16 cellular contexts compared by ENCODE assay signal in the genomic region with DNA sequence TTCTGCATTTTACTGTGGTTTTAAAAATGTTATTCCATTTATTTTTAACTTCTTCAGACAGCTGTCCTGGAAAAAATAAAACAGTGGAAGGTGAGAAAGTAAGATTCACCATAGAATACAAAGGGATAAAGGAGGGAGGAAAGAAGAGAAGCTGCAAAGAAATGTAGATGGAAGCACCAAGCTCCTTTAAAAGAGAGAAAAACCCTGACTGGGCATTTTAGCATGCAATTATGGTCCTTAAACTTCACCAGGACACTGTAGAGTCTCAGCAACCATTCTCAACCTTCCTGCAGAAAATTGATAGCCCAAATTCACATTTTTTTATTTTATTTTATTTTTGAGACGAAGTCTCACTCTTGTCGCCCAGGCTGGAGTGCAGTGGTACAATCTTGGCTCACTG. TPM values are rescaled to one million over a fixed set of nuclear protein-coding genes. Genes with fewer than 3 reads are reported as not detected.
A peak's percentile ranks its signal among the peaks of the same experiment; 100 is the strongest.
DNase-seq lines count a peak whose midpoint lies in the region; ATAC-seq and TF ChIP-seq lines count a peak whose summit lies in the region.
"Had no signal": no experiment of that assay in that cellular context is flagged by ENCODE, and none has a peak within 500 bp of the region (broad histone marks: within the 10 kb centered on the region; RNA-seq: fewer than 3 reads in every experiment).

No MANE protein-coding gene starts in this region.

- CTCF ChIA-PET in HEK293T (lab: Yijun Ruan, JAX): no interaction called here

- no peaks in the 10 kb centered on the region for H3K9me3 Mint-ChIP-seq in T-helper 1 cell treated with Interleukin-12 subunit alpha and Interleukin-12 subunit beta and Interleukin-4 antibody, amounts not matched to agents 30 μg/mL and 1 μg/mL, for 36 hours
- no peaks in the 10 kb centered on the region for H3K9me3 Mint-ChIP-seq in activated T-cell treated with anti-CD3 and anti-CD28 coated beads, Interleukin-2, amount 50 U/mL, for 72 hours
- H3K9me3 Mint-ChIP-seq in activated naive CD8-positive, alpha-beta T cell treated with anti-CD3 and anti-CD28 coated beads for 36 hours: no peaks in the 10 kb centered on the region
- no peaks in the 10 kb centered on the region for H3K9me3 Mint-ChIP-seq in stimulated activated memory B cell treated with anti-CD40 and anti-IgM and Interleukin-4, amounts not matched to agents 10 μg/mL and 1 μg/mL and 100 μg/mL, for 72 hours

- ATAC-seq in activated T-cell treated with anti-CD3 and anti-CD28 coated beads, Interleukin-2, amount 50 U/mL, for 72 hours (replicated peaks in 1 of 2): no peak
- no peak for ATAC-seq in stimulated activated memory B cell treated with anti-CD40 and anti-IgM and Interleukin-4, amounts not matched to agents 10 μg/mL and 1 μg/mL and 100 μg/mL, for 72 hours

- no peak for DNase-seq in T-helper 1 cell
- DNase-seq in activated T-cell treated with anti-CD3 and anti-CD28 coated beads, Interleukin-2, amount 50 U/mL, for 72 hours: no peak
- no peak for DNase-seq in activated T-cell treated with anti-CD3 and anti-CD28 coated beads for 4 hours
- DNase-seq in activated naive CD8-positive, alpha-beta T cell treated with anti-CD3 and anti-CD28 coated beads for 36 hours: no peak
- no peak for DNase-seq in HEK293T (ENCODE audit: extremely low spot score)
- DNase-seq in NCI-H2107 treated with DMSO at 0.1 percent for 48 hours (lab: John Stamatoyannopoulos, UW; ENCODE audit: unreplicated experiment): no peak
- DNase-seq: BE2C, COR-L47, GOT3, NCI-H1048, NCI-H1436 treated with DMSO at 0.1 percent for 48 hours, NCI-H2029 treated with DMSO at 0.1 percent for 48 hours, NCI-H774, RPMI8226 had no signal

- peaks cover 28% of the 10 kb centered on the region for H3K4me1 Mint-ChIP-seq in T-helper 1 cell treated with Interleukin-12 subunit alpha and Interleukin-12 subunit beta and Interleukin-4 antibody, amounts not matched to agents 30 μg/mL and 1 μg/mL, for 36 hours (ENCODE audit: low read depth)
- H3K4me1 Mint-ChIP-seq in activated T-cell treated with anti-CD3 and anti-CD28 coated beads, Interleukin-2, amount 50 U/mL, for 72 hours (ENCODE audit: low read depth): peaks cover 68% of the 10 kb centered on the region
- peaks cover 56% of the 10 kb centered on the region for H3K4me1 Mint-ChIP-seq in activated naive CD8-positive, alpha-beta T cell treated with anti-CD3 and anti-CD28 coated beads for 36 hours
- H3K4me1 Mint-ChIP-seq in stimulated activated memory B cell treated with anti-CD40 and anti-IgM and Interleukin-4, amounts not matched to agents 10 μg/mL and 1 μg/mL and 100 μg/mL, for 72 hours: peaks cover 40% of the 10 kb centered on the region

- H3K27me3 Mint-ChIP-seq in T-helper 1 cell treated with Interleukin-12 subunit alpha and Interleukin-12 subunit beta and Interleukin-4 antibody, amounts not matched to agents 30 μg/mL and 1 μg/mL, for 36 hours (ENCODE audit: low read depth): no peaks in the 10 kb centered on the region
- no peaks in the 10 kb centered on the region for H3K27me3 Mint-ChIP-seq in activated T-cell treated with anti-CD3 and anti-CD28 coated beads, Interleukin-2, amount 50 U/mL, for 72 hours (ENCODE audit: low read depth)
- H3K27me3 Mint-ChIP-seq in activated naive CD8-positive, alpha-beta T cell treated with anti-CD3 and anti-CD28 coated beads for 36 hours: no peaks in the 10 kb centered on the region
- no peaks in the 10 kb centered on the region for H3K27me3 Mint-ChIP-seq in stimulated activated memory B cell treated with anti-CD40 and anti-IgM and Interleukin-4, amounts not matched to agents 10 μg/mL and 1 μg/mL and 100 μg/mL, for 72 hours

- POLR2A ChIA-PET in HEK293T (lab: Yijun Ruan, JAX): no interaction called here

- H3K36me3 Mint-ChIP-seq in T-helper 1 cell treated with Interleukin-12 subunit alpha and Interleukin-12 subunit beta and Interleukin-4 antibody, amounts not matched to agents 30 μg/mL and 1 μg/mL, for 36 hours (ENCODE audit: low read depth): peaks cover 5% of the 10 kb centered on the region
- peaks cover 0 to 2% of the 10 kb centered on the region in 2 donors for H3K36me3 Mint-ChIP-seq in activated T-cell treated with anti-CD3 and anti-CD28 coated beads, Interleukin-2, amount 50 U/mL, for 72 hours (ENCODE audit: insufficient read depth in 2 of 2)
- H3K36me3 Mint-ChIP-seq in activated naive CD8-positive, alpha-beta T cell treated with anti-CD3 and anti-CD28 coated beads for 36 hours: no peaks in the 10 kb centered on the region
- no peaks in the 10 kb centered on the region for H3K36me3 Mint-ChIP-seq in stimulated activated memory B cell treated with anti-CD40 and anti-IgM and Interleukin-4, amounts not matched to agents 10 μg/mL and 1 μg/mL and 100 μg/mL, for 72 hours

- H3K4me3 Mint-ChIP-seq in T-helper 1 cell treated with Interleukin-12 subunit alpha and Interleukin-12 subunit beta and Interleukin-4 antibody, amounts not matched to agents 30 μg/mL and 1 μg/mL, for 36 hours: no peak overlapping the region
- peak overlapping the region; percentile 26 to 50 for H3K4me3 Mint-ChIP-seq in activated T-cell treated with anti-CD3 and anti-CD28 coated beads, Interleukin-2, amount 50 U/mL, for 72 hours
- H3K4me3 Mint-ChIP-seq in activated naive CD8-positive, alpha-beta T cell treated with anti-CD3 and anti-CD28 coated beads for 36 hours: no peak overlapping the region
- H3K4me3 Mint-ChIP-seq in stimulated activated memory B cell treated with anti-CD40 and anti-IgM and Interleukin-4, amounts not matched to agents 10 μg/mL and 1 μg/mL and 100 μg/mL, for 72 hours: no peak overlapping the region

- peak overlapping the region; percentile 35 for H3K27ac Mint-ChIP-seq in T-helper 1 cell treated with Interleukin-12 subunit alpha and Interleukin-12 subunit beta and Interleukin-4 antibody, amounts not matched to agents 30 μg/mL and 1 μg/mL, for 36 hours
- H3K27ac Mint-ChIP-seq in activated T-cell treated with anti-CD3 and anti-CD28 coated beads, Interleukin-2, amount 50 U/mL, for 72 hours: peak overlapping the region; percentile 76
- peak overlapping the region; percentile 54 for H3K27ac Mint-ChIP-seq in activated naive CD8-positive, alpha-beta T cell treated with anti-CD3 and anti-CD28 coated beads for 36 hours
- peak overlapping the region; percentile 89 for H3K27ac Mint-ChIP-seq in stimulated activated memory B cell treated with anti-CD40 and anti-IgM and Interleukin-4, amounts not matched to agents 10 μg/mL and 1 μg/mL and 100 μg/mL, for 72 hours

TF ChIP-seq in HEK293T, 16 proteins besides CTCF, POLR2A, EP300 and RAD21:
- TF ChIP-seq NFRKB (IDR thresholded peaks at IDR 0.05): no peak
- no peak for TF ChIP-seq FOXM1 (IDR thresholded peaks at IDR 0.05; ENCODE audit: borderline replicate concordance)
- TF ChIP-seq ZNF384 (IDR thresholded peaks at IDR 0.05): no peak
- TF ChIP-seq ARNT (IDR thresholded peaks at IDR 0.05): no peak
- no peak for TF ChIP-seq FOXA1 (IDR thresholded peaks at IDR 0.05)
- no peak for TF ChIP-seq ELF4 (IDR thresholded peaks at IDR 0.05)
- no peak for TF ChIP-seq LEF1 (IDR thresholded peaks at IDR 0.05; ENCODE audit: borderline replicate concordance)
- no peak for TF ChIP-seq L3MBTL2 (conservative IDR thresholded peaks at IDR 0.05)
- TF ChIP-seq SUZ12 (IDR thresholded peaks at IDR 0.05): no peak
- TF ChIP-seq FOXK2 (IDR thresholded peaks at IDR 0.05): no peak

RNA-seq across cellular contexts. Expression of a gene that starts 11.6 kb away (rescaled TPM):
- 100 to 1,000 TPM; 114 to 141 TPM for total RNA-seq in activated T-cell treated with anti-CD3 and anti-CD28 coated beads, Interleukin-2, amount 50 U/mL, for 72 hours
- total RNA-seq in activated naive CD8-positive, alpha-beta T cell treated with anti-CD3 and anti-CD28 coated beads for 36 hours: 100 to 1,000 TPM; 118 to 121 TPM

Comparison
In these comparisons a context has a peak if more than half of its experiments do, and no peak if none do; other contexts are left out.
1. H3K27ac Mint-ChIP-seq: peak in every context shown above with its lines; median percentile 89 in stimulated activated memory B cell treated with anti-CD40 and anti-IgM and Interleukin-4, amounts not matched to agents 10 μg/mL and 1 μg/mL and 100 μg/mL, for 72 hours; 76 in activated T-cell treated with anti-CD3 and anti-CD28 coated beads, Interleukin-2, amount 50 U/mL, for 72 hours; 54 in activated naive CD8-positive, alpha-beta T cell treated with anti-CD3 and anti-CD28 coated beads for 36 hours; 35 in T-helper 1 cell treated with Interleukin-12 subunit alpha and Interleukin-12 subunit beta and Interleukin-4 antibody, amounts not matched to agents 30 μg/mL and 1 μg/mL, for 36 hours.
2. H3K4me3 Mint-ChIP-seq: peak in activated T-cell treated with anti-CD3 and anti-CD28 coated beads, Interleukin-2, amount 50 U/mL, for 72 hours (2 of 2); none in T-helper 1 cell treated with Interleukin-12 subunit alpha and Interleukin-12 subunit beta and Interleukin-4 antibody, amounts not matched to agents 30 μg/mL and 1 μg/mL, for 36 hours (single experiment), activated naive CD8-positive, alpha-beta T cell treated with anti-CD3 and anti-CD28 coated beads for 36 hours (single experiment) and stimulated activated memory B cell treated with anti-CD40 and anti-IgM and Interleukin-4, amounts not matched to agents 10 μg/mL and 1 μg/mL and 100 μg/mL, for 72 hours (single experiment).